18 cellular contexts compared by ENCODE assay signal in the genomic region with DNA sequence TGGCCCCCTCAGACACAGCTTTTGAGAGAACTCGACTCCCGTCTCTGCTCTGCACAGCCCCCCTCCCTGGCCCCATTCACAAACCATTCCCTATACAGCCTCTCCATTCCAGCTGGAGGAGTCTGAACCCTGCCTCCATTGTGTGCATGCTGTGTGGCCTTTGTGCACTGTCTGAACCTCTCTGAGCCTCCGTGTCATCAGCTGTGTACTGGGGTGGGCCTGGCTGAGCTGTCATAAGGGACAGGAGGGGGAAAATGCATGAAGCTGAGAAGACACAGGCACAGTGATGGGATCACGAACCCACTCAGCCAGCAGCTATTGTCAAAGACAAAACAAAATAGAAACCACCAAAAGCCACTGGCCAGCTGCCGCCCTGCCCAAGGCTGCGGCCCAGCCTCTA.
DNase-seq lines count a peak whose midpoint lies in the region; ATAC-seq and TF ChIP-seq lines count a peak whose summit lies in the region.
"Had no signal": no experiment of that assay in that cellular context is flagged by ENCODE, and none has a peak within 500 bp of the region (broad histone marks: within the 10 kb centered on the region; RNA-seq: fewer than 3 reads in every experiment).

No MANE protein-coding gene starts in this region.

- H3K79me1 ChIP-seq in neuronal stem cell (ENCODE audit: low read depth, low read length), result peaks cover 7% of the 10 kb centered on the region

- H4K91ac ChIP-seq in neuronal stem cell (ENCODE audit: low read depth, low read length, poor library complexity), result no peak overlapping the region

- CTCF ChIA-PET in CD8-positive, alpha-beta T cell (lab: Charles Lee), result interaction anchor here (1.1 to 1.3 kb wide), 2 partner anchors 28 to 389 kb away, joined by 3 to 4 read pairs; no protein-coding TSS in a partner anchor
- CTCF ChIA-PET in WTC11 (lab: Charles Lee), result no interaction called here

- H4K8ac ChIP-seq in neuronal stem cell (ENCODE audit: low read depth, low read length), result no peak overlapping the region

- no peak for TF ChIP-seq POLR2A in thyroid gland (IDR thresholded peaks at IDR 0.05)

- H3K4ac ChIP-seq in neuronal stem cell (ENCODE audit: low read length), result no peak overlapping the region

- H3K4me3 ChIP-seq in CD8-positive, alpha-beta T cell (ENCODE audit: low read depth, low read length), result no peak overlapping the region
- no peak overlapping the region for H3K4me3 ChIP-seq in rectal smooth muscle tissue (ENCODE audit: low read length)
- H3K4me3 ChIP-seq in thyroid gland (replicated peaks in 1 of 3), result no peak overlapping the region
- no peak overlapping the region for H3K4me3 ChIP-seq in neuronal stem cell (ENCODE audit: low read length in 2 of 2)
- H3K4me3 ChIP-seq: HAP-1 had no signal

- H3K23ac ChIP-seq in neuronal stem cell (ENCODE audit: low read depth, low read length, poor library complexity), result no peak overlapping the region

- H3K14ac ChIP-seq in neuronal stem cell (ENCODE audit: low read length), result no peak overlapping the region

- no peak for DNase-seq in CD8-positive, alpha-beta T cell
- DNase-seq in WTC11 (ENCODE audit: low spot score) (no peak), immature natural killer cell (no peak), thyroid gland (no peak), neuronal stem cell (ENCODE audit: low spot score) (no peak), foreskin melanocyte (no peak)
- DNase-seq: CD8-positive, alpha-beta memory T cell; DMS153; NCI-H1048; NCI-H345; NCI-H69; NK-92 treated with Interleukin-12 subunit alpha and Interleukin-12 subunit beta, amount 100 ng/mL, for 24 hours; OCI-M1; RPMI8226 had no signal

- H2BK5ac ChIP-seq in neuronal stem cell (ENCODE audit: low read length), result no peak overlapping the region

- no peaks in the 10 kb centered on the region for H3K9me3 ChIP-seq in CD8-positive, alpha-beta T cell (ENCODE audit: low read length)
- H3K9me3 ChIP-seq in thyroid gland (no peaks in the 10 kb centered on the region), neuronal stem cell (replicated peaks in 1 of 2; ENCODE audit: control insufficient read depth in 2 of 2, insufficient read depth in 1 of 2, low read depth in 1 of 2, low read length in 2 of 2) (no peaks in the 10 kb centered on the region)
- H3K9me3 ChIP-seq: HAP-1 had no signal

- no peak for ATAC-seq in CD8-positive, alpha-beta T cell
- ATAC-seq in WTC11 (no peak), GM21360 (IDR thresholded peaks at IDR 0.05; ENCODE audit: unreplicated experiment) (no peak)

- H3K36me3 Mint-ChIP-seq in CD8-positive, alpha-beta T cell, result peaks cover 67% of the 10 kb centered on the region
- H3K36me3 Mint-ChIP-seq in WTC11 (peaks cover 26% of the 10 kb centered on the region), immature natural killer cell (peaks cover 7 to 48% (median 35%) of the 10 kb centered on the region in 3 donors)

- H3K4me1 ChIP-seq in CD8-positive, alpha-beta T cell (ENCODE audit: insufficient read depth, low read length), result no peaks in the 10 kb centered on the region
- H3K4me1 ChIP-seq in rectal smooth muscle tissue (ENCODE audit: control insufficient read depth, insufficient read depth, low read length) (peaks cover 57% of the 10 kb centered on the region), thyroid gland (peaks cover 24 to 55% of the 10 kb centered on the region in 2 donors), neuronal stem cell (ENCODE audit: control insufficient read depth in 2 of 2, insufficient read depth in 1 of 2, low read depth in 1 of 2, low read length in 2 of 2) (peaks cover 23 to 27% of the 10 kb centered on the region in 2 donors)
- H3K4me1 ChIP-seq: HAP-1 had no signal

- H3K4me3 Mint-ChIP-seq in CD8-positive, alpha-beta T cell, result no peak overlapping the region
- H3K4me3 Mint-ChIP-seq in WTC11, result no peak overlapping the region
- H3K4me3 Mint-ChIP-seq in immature natural killer cell, result peak overlapping the region in 3 of 5 donors; percentile 0 to 38 (median 36)
- H3K4me3 Mint-ChIP-seq: B cell; CD8-positive, alpha-beta memory T cell had no signal

- WGBS in thyroid gland, 2 donors, result 92% methylated on average over 6 of the region's 6 CpGs
- no CpG with 5 or more reads among the region's 6 CpGs for WGBS in neuronal stem cell (ENCODE audit: extremely low coverage in 2 of 2, insufficient read length in 2 of 2, insufficient replicate concordance in 1 of 2), 2 donors

- H3K27ac Mint-ChIP-seq in CD8-positive, alpha-beta T cell, result peak overlapping the region; percentile 70
- H3K27ac Mint-ChIP-seq in WTC11 (peak overlapping the region; percentile 65), immature natural killer cell (peak overlapping the region in 5 of 6 donors; percentile 75 to 96 (median 80))
- H3K27ac Mint-ChIP-seq: B cell had no signal

- POLR2A ChIA-PET in CD8-positive, alpha-beta T cell (lab: Charles Lee), result no interaction called here
- POLR2A ChIA-PET in WTC11 (lab: Charles Lee), result no interaction called here

- no peak overlapping the region for H2BK12ac ChIP-seq in neuronal stem cell (ENCODE audit: low read length)

- H3K36me3 ChIP-seq in CD8-positive, alpha-beta T cell (ENCODE audit: insufficient read depth, low read length), result peaks cover 14% of the 10 kb centered on the region
- H3K36me3 ChIP-seq in rectal smooth muscle tissue (ENCODE audit: control insufficient read depth, insufficient read depth, low read length) (peaks cover 18% of the 10 kb centered on the region), thyroid gland (peaks cover 12 to 29% of the 10 kb centered on the region in 2 donors), neuronal stem cell (replicated peaks in 1 of 2; ENCODE audit: control insufficient read depth in 2 of 2, insufficient read depth in 2 of 2, low read length in 2 of 2) (peaks cover 24 to 56% of the 10 kb centered on the region in 2 donors)

- no peaks in the 10 kb centered on the region for H3K9me3 Mint-ChIP-seq in CD8-positive, alpha-beta T cell
- no peaks in the 10 kb centered on the region for H3K9me3 Mint-ChIP-seq in WTC11
- H3K9me3 Mint-ChIP-seq in immature natural killer cell, result no peaks in the 10 kb centered on the region
- H3K9me3 Mint-ChIP-seq: CD8-positive, alpha-beta memory T cell had no signal

- no peaks in the 10 kb centered on the region for H3K27me3 Mint-ChIP-seq in CD8-positive, alpha-beta T cell (ENCODE audit: low read depth)
- H3K27me3 Mint-ChIP-seq in WTC11 (ENCODE audit: low read depth) (no peaks in the 10 kb centered on the region), immature natural killer cell (ENCODE audit: low read depth in 3 of 3) (peaks cover 15 to 23% (median 18%) of the 10 kb centered on the region in 3 donors)
- H3K27me3 Mint-ChIP-seq: B cell; CD8-positive, alpha-beta memory T cell had no signal

- intact Hi-C loops in CD8-positive, alpha-beta T cell (cut with DNase I, micrococcal nuclease), result no loop called here
- intact Hi-C loops in thyroid gland (cut with DNase I), result no loop called here

- H3K18ac ChIP-seq in neuronal stem cell (ENCODE audit: low read length), result no peak overlapping the region

- no peak for TF ChIP-seq CTCF in CD8-positive, alpha-beta T cell (IDR thresholded peaks at IDR 0.05)
- no peak for TF ChIP-seq CTCF in WTC11 (IDR thresholded peaks at IDR 0.05)
- no peak for TF ChIP-seq CTCF in thyroid gland (IDR thresholded peaks at IDR 0.05)

- H2BK15ac ChIP-seq in neuronal stem cell (ENCODE audit: low read length), result no peak overlapping the region

- H3K4me2 ChIP-seq in neuronal stem cell (ENCODE audit: insufficient read depth, low read length, poor library complexity, severe bottlenecking), result no peak overlapping the region

- no peaks in the 10 kb centered on the region for H3K27me3 ChIP-seq in CD8-positive, alpha-beta T cell (ENCODE audit: insufficient read depth, low read length)
- H3K27me3 ChIP-seq in rectal smooth muscle tissue (ENCODE audit: control insufficient read depth, insufficient read depth, low read length), result no peaks in the 10 kb centered on the region
- no peaks in the 10 kb centered on the region for H3K27me3 ChIP-seq in thyroid gland
- H3K27me3 ChIP-seq in neuronal stem cell (ENCODE audit: control insufficient read depth in 3 of 3, insufficient read depth in 3 of 3, low read depth in 1 of 3, low read length in 3 of 3), result no peaks in the 10 kb centered on the region

- no peaks in the 10 kb centered on the region for H3K4me1 Mint-ChIP-seq in CD8-positive, alpha-beta T cell (ENCODE audit: low read depth)
- H3K4me1 Mint-ChIP-seq in WTC11 (peaks cover 3% of the 10 kb centered on the region; the same call in 1 of the 2 replicates), immature natural killer cell (peaks cover 42 to 50% of the 10 kb centered on the region in 2 donors)
- H3K4me1 Mint-ChIP-seq: B cell had no signal

- no peak overlapping the region for H2AK5ac ChIP-seq in neuronal stem cell (ENCODE audit: low read depth, low read length)

- no peak overlapping the region for H3K9ac ChIP-seq in rectal smooth muscle tissue (ENCODE audit: low read length)
- H3K9ac ChIP-seq in neuronal stem cell (ENCODE audit: low read depth, low read length, poor library complexity), result no peak overlapping the region

- H2BK120ac ChIP-seq in neuronal stem cell (ENCODE audit: low read depth, low read length), result no peak overlapping the region

- no peak overlapping the region for H2AFZ ChIP-seq in neuronal stem cell (ENCODE audit: low read length)

- H3K27ac ChIP-seq in CD8-positive, alpha-beta T cell (ENCODE audit: low read depth, low read length), result no peak overlapping the region
- peak overlapping the region; percentile 80 for H3K27ac ChIP-seq in rectal smooth muscle tissue (ENCODE audit: low read depth, low read length)
- no peak overlapping the region for H3K27ac ChIP-seq in thyroid gland
- H3K27ac ChIP-seq in neuronal stem cell (replicated peaks; ENCODE audit: low read length), result no peak overlapping the region

Comparison
In these comparisons a context has a peak if more than half of its experiments do, and no peak if none do; other contexts are left out.
1. H3K4me3 Mint-ChIP-seq: peak in immature natural killer cell (3 of 5); none in CD8-positive, alpha-beta T cell (single experiment) and WTC11 (single experiment).
2. Peak in every context shown above with its lines, with median percentiles within 50 percentile points of each other: H3K27ac Mint-ChIP-seq.